Comparison of ENCODE assay signal across 29 cellular contexts in the genomic region with DNA sequence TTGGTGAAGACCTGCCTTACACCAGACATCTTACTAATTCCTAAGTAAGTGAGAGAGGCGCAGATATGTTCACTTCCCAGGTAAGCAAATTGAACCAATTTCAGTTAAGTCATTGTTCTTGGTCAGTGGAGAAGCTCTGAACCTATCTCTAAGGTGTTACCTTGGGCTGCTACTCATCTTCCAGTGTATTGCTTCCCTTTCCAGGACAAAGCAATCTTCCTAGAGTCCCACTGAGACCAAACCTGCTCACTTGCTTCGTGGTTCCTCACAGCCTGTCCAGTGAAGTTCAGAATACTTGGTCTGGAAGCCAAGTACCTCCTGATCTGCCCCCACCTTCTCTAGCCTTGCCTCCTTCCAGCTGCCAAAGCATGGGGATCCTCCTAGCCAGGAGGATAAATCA. TPM values are rescaled to one million over a fixed set of nuclear protein-coding genes. Genes with fewer than 3 reads are reported as not detected.
"Had no signal": no experiment of that assay in that cellular context is flagged by ENCODE, and none has a peak within 500 bp of the region (broad histone marks: within the 10 kb centered on the region; RNA-seq: fewer than 3 reads in every experiment).

No MANE protein-coding gene starts in this region.

- H3K36me3 ChIP-seq: colonic mucosa, esophagus squamous epithelium, gastrocnemius medialis, left lung, lower lobe of right lung had no signal

- DNase-seq: colonic mucosa; cortex of kidney; effector CD8-positive, alpha-beta T cell; effector memory CD8-positive, alpha-beta T cell; endodermal cell; erythroblast; esophagus squamous epithelium; foreskin fibroblast; foreskin melanocyte; gastrocnemius medialis; glutamatergic neuron; heart right ventricle; hippocampal formation; left cardiac atrium; left lung; left ventricle myocardium superior; lower lobe of right lung; mesenchymal stem cell; mucosa of descending colon; naive B cell had no signal

- H3K9me3 Mint-ChIP-seq: dendritic cell treated with granulocyte-macrophage colony-stimulating factor and Interleukin-4, amounts not matched to agents 40 ng/mL and 50 ng/mL, for 4 days; effector memory CD8-positive, alpha-beta T cell had no signal

- H3K4me3 ChIP-seq: colonic mucosa, esophagus squamous epithelium, gastrocnemius medialis, heart right ventricle, left lung, lower lobe of right lung, mucosa of descending colon had no signal

- H3K9me3 ChIP-seq: colonic mucosa, esophagus squamous epithelium, gastrocnemius medialis, heart right ventricle, left lung, lower lobe of right lung, mucosa of descending colon had no signal

- H3K27me3 ChIP-seq: colonic mucosa, gastrocnemius medialis, heart right ventricle, left lung had no signal

- H3K4me1 ChIP-seq: colonic mucosa, esophagus squamous epithelium, gastrocnemius medialis, left lung, lower lobe of right lung had no signal

- FAIRE-seq: endometrium, islet of Langerhans, keratinocyte had no signal

- H3K27ac ChIP-seq: colonic mucosa, epithelial cell of prostate, esophagus squamous epithelium, gastrocnemius medialis, heart right ventricle, left lung, lower lobe of right lung had no signal

- H3K4me1 Mint-ChIP-seq: endodermal cell, mesothelial cell of epicardium, naive B cell had no signal

- ATAC-seq: effector memory CD8-positive, alpha-beta T cell; esophagus mucosa; gastrocnemius medialis; heart right ventricle; left cardiac atrium; left lung; left ventricle myocardium superior; lower lobe of right lung; mucosa of descending colon had no signal

- H3K27ac Mint-ChIP-seq: dendritic cell treated with granulocyte-macrophage colony-stimulating factor and Interleukin-4, amounts not matched to agents 40 ng/mL and 50 ng/mL, for 4 days; effector memory CD8-positive, alpha-beta T cell; endodermal cell; mesothelial cell of epicardium; naive B cell had no signal

- H3K4me3 Mint-ChIP-seq: dendritic cell treated with granulocyte-macrophage colony-stimulating factor and Interleukin-4, amounts not matched to agents 40 ng/mL and 50 ng/mL, for 4 days; effector memory CD8-positive, alpha-beta T cell; endodermal cell; mesothelial cell of epicardium; naive B cell had no signal

- H3K36me3 Mint-ChIP-seq: mesothelial cell of epicardium, naive B cell had no signal

RNA-seq across cellular contexts. Expression of a gene that starts 22.5 kb away (rescaled TPM):
- total RNA-seq: colonic mucosa, esophagus mucosa, esophagus squamous epithelium, gastrocnemius medialis, left cardiac atrium, left lung, left ventricle myocardium superior, lower lobe of right lung, mesenteric fat pad, mucosa of descending colon, myocyte had no signal
